8 cellular contexts compared by ENCODE assay signal in the genomic region with DNA sequence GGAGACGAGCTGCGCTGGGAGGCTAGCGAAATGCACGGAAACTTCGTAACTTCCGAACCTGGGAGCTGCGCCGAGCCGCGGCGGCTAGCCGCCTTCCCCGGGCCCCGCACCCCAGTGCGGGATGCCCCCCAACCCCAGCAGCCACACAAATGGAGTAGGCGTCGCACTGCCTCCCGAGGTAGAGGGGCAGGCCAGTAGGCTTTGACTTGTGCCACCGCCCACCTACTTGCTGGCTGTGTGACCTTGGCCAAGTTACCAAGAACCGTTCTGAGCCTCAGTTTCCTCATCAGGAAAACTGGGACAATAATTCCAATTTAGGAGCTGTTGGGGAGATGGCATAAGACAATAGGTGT. TPM values are rescaled to one million over a fixed set of nuclear protein-coding genes. Genes with fewer than 3 reads are reported as not detected.
DNase-seq lines count a peak whose midpoint lies in the region; ATAC-seq and TF ChIP-seq lines count a peak whose summit lies in the region.

No MANE protein-coding gene starts in this region.

- H3K9me3 ChIP-seq in heart right ventricle (no peaks in the 10 kb centered on the region), breast epithelium (no peaks in the 10 kb centered on the region), mucosa of rectum (ENCODE audit: control insufficient read depth in 2 of 2, low read length in 2 of 2) (no peaks in the 10 kb centered on the region), aorta (ENCODE audit: control insufficient read depth, low read length) (no peaks in the 10 kb centered on the region)

- H3K4me3 ChIP-seq in heart right ventricle (peak overlapping the region; percentile 57 to 94 (median 86)), breast epithelium (peak overlapping the region; percentile 76 to 78 (median 78)), mucosa of rectum (ENCODE audit: low read length in 2 of 2) (peak overlapping the region; percentile 53 to 81), aorta (ENCODE audit: low read length in 2 of 2) (peak overlapping the region; percentile 37 to 88)

- TF ChIP-seq CTCF in heart right ventricle (IDR thresholded peaks at IDR 0.05): no peak
- no peak for TF ChIP-seq CTCF in breast epithelium (IDR thresholded peaks at IDR 0.05)

- intact Hi-C loops in heart right ventricle (cut with DNase I) (loop anchor here in 3 of 10 donors (2.0 to 10.0 kb wide), 3 partner anchors 70 to 78 kb away; no protein-coding TSS in a partner anchor), cardiac septum (cut with DNase I) (loop anchor here (5.0 kb wide), 1 partner anchor 73 kb away; no protein-coding TSS in a partner anchor), breast epithelium (cut with DNase I; ENCODE audit: low total_unique reads) (no loop called here), aorta (cut with DNase I) (loop anchor here in 1 of 2 donors (10.0 kb wide), 1 partner anchor 76 kb away; no protein-coding TSS in a partner anchor)

- H3K36me3 ChIP-seq in heart right ventricle: no peaks in the 10 kb centered on the region
- no peaks in the 10 kb centered on the region for H3K36me3 ChIP-seq in breast epithelium
- no peaks in the 10 kb centered on the region for H3K36me3 ChIP-seq in mucosa of rectum (ENCODE audit: control insufficient read depth in 2 of 2, insufficient read depth in 2 of 2, low read length in 2 of 2)
- no peaks in the 10 kb centered on the region for H3K36me3 ChIP-seq in aorta (ENCODE audit: control insufficient read depth in 1 of 2, insufficient read depth in 2 of 2, low read length in 1 of 2)

- TF ChIP-seq POLR2A in breast epithelium (IDR thresholded peaks at IDR 0.05): no peak

- DNase-seq in heart right ventricle: no peak
- no peak for DNase-seq in cardiac septum (ENCODE audit: low spot score)
- no peak for DNase-seq in breast epithelium (ENCODE audit: low spot score in 2 of 2)
- no peak for DNase-seq in aorta
- no peak for DNase-seq in NCI-H524 treated with DMSO at 0.1 percent for 48 hours (lab: John Stamatoyannopoulos, UW)
- no peak for DNase-seq in NCI-H345 treated with DMSO at 0.1 percent for 48 hours (lab: John Stamatoyannopoulos, UW; ENCODE audit: unreplicated experiment)
- DNase-seq in dedifferentiated amniotic fluid mesenchymal stem cell (ENCODE audit: extremely low spot score): no peak

- ATAC-seq in heart right ventricle: no peak
- no peak for ATAC-seq in aorta (ENCODE audit: low FRiP score)

- H3K27me3 ChIP-seq in heart right ventricle (no peaks in the 10 kb centered on the region), breast epithelium (no peaks in the 10 kb centered on the region), mucosa of rectum (ENCODE audit: control insufficient read depth in 2 of 2, insufficient read depth in 2 of 2, low read length in 2 of 2) (no peaks in the 10 kb centered on the region), aorta (ENCODE audit: control insufficient read depth in 1 of 2, insufficient read depth in 2 of 2, low read length in 1 of 2) (no peaks in the 10 kb centered on the region)

- peak overlapping the region; percentile 69 to 85 for H3K9ac ChIP-seq in mucosa of rectum (ENCODE audit: low read depth in 1 of 2, low read length in 2 of 2)

- peak overlapping the region in 9 of 10 donors; percentile 32 to 83 (median 78) for H3K27ac ChIP-seq in heart right ventricle
- H3K27ac ChIP-seq in breast epithelium: peak overlapping the region; percentile 83 to 86
- H3K27ac ChIP-seq in mucosa of rectum (ENCODE audit: low read depth in 2 of 2, low read length in 2 of 2): peak overlapping the region; percentile 73 to 88
- H3K27ac ChIP-seq in aorta (ENCODE audit: low read depth in 1 of 2, low read length in 2 of 2): no peak overlapping the region

- H3K4me1 ChIP-seq in heart right ventricle (peaks cover 0 to 18% (median 10%) of the 10 kb centered on the region in 9 donors), breast epithelium (no peaks in the 10 kb centered on the region), mucosa of rectum (ENCODE audit: control insufficient read depth in 2 of 2, insufficient read depth in 2 of 2, low read length in 2 of 2) (peaks cover 7 to 11% of the 10 kb centered on the region in 2 donors), aorta (ENCODE audit: control insufficient read depth in 1 of 2, insufficient read depth in 2 of 2, low read length in 2 of 2) (no peaks in the 10 kb centered on the region)

- WGBS in heart right ventricle, 2 donors: 2% methylated on average over 20 of the region's 20 CpGs
- 3% methylated on average over 20 of the region's 20 CpGs for WGBS in aorta, 2 donors

RNA-seq across cellular contexts. Expression of a gene that starts 0.5 kb away (rescaled TPM):
- 10 to 100 TPM; 10.5 to 22.2 (median 13.8) TPM for total RNA-seq in heart right ventricle
- 10 to 100 TPM; 11.4 to 15.2 TPM for polyA plus RNA-seq in heart right ventricle
- total RNA-seq in cardiac septum: 16.1 TPM
- 10 to 100 TPM in 2 of 3 donors, 1 to 10 TPM in 1; 8.0 to 37.0 (median 22.6) TPM for total RNA-seq in breast epithelium
- total RNA-seq in aorta: 10 to 100 TPM in 1 of 2 donors, 1 to 10 TPM in 1; 6.8 to 10.3 TPM
- 10 to 100 TPM in 1 of 2 donors, 1 to 10 TPM in 1; 5.4 to 27.3 TPM for polyA plus RNA-seq in aorta

Comparison
In these comparisons a context has a peak if more than half of its experiments do, and no peak if none do; other contexts are left out.
1. H3K27ac ChIP-seq: peak in heart right ventricle (9 of 10), breast epithelium (2 of 2) and mucosa of rectum (2 of 2); none in aorta (0 of 2).
2. Peak in every context shown above with its lines, with median percentiles within 50 percentile points of each other: H3K4me3 ChIP-seq.